8 cellular contexts compared by ENCODE assay signal in the genomic region with DNA sequence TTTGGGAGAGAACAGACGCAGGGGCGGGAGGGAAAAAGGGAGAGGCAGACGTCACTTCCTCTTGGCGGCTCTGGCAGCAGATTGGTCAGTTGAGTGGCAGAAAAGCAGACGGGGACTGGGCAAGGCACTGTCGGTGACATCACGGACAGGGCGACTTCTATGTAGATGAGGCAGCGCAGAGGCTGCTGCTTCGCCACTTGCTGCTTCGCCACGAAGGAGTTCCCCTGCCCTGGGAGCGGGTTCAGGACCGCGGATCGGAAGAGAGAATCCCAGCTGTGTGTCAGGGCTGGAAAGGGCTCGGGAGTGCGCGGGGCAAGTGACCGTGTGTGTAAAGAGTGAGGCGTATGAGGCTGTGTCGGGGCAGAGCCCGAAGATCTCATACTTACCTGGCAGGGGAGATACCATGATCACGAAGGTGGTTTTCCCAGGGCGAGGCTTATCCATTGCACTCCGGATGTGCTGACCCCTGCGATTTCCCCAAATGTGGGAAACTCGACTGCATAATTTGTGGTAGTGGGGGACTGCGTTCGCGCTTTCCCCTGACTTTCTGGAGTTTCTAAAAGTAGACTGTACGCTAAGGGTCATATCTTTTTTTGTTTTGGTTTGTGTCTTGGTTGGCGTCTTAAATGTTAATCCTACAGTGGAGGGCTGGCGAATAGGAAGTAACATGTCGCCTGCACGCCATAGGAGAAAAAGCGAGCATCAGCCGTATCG. TPM values are rescaled to one million over a fixed set of nuclear protein-coding genes. Genes with fewer than 3 reads are reported as not detected.
A peak's percentile ranks its signal among the peaks of the same experiment; 100 is the strongest.
DNase-seq lines count a peak whose midpoint lies in the region; ATAC-seq and TF ChIP-seq lines count a peak whose summit lies in the region.
"Not testable (repeated sequence)": the region's sequence is repeated elsewhere in the genome, so short reads cannot be mapped to it uniquely, and the experiment has no call there.

A gene (plus strand): TSS at position 379 of the 714 bp plus-strand sequence.

- peak in 2 of 4 donors; percentile 73 to 90 for TF ChIP-seq POLR2A in upper lobe of left lung (IDR thresholded peaks at IDR 0.05)

- H3K4me1 ChIP-seq in upper lobe of left lung, result peaks cover 6 to 12% (median 7%) of the 10 kb centered on the region in 4 donors

- H3K36me3 Mint-ChIP-seq in T-helper 17 cell (ENCODE audit: low read depth), result not testable (repeated sequence)

- TF ChIP-seq EP300 in upper lobe of left lung (IDR thresholded peaks at IDR 0.05), result not testable (repeated sequence)

- ATAC-seq in GM18502 (IDR thresholded peaks at IDR 0.05; ENCODE audit: poor library complexity, unreplicated experiment) (peak; percentile 97), HG02970 (IDR thresholded peaks at IDR 0.05; ENCODE audit: low FRiP score, unreplicated experiment) (peak; percentile 99), T-helper 17 cell (peak; percentile 99), left cardiac atrium (peak; percentile 100), upper lobe of left lung (ENCODE audit: low FRiP score in 2 of 2) (peak; percentile 100)

- peaks cover 33% of the 10 kb centered on the region for H3K4me1 Mint-ChIP-seq in T-helper 17 cell

- H3K27ac ChIP-seq in upper lobe of left lung, result peak within 1 kb of the TSS; percentile 85 to 93 (median 90)

- intact Hi-C loops in left cardiac atrium (cut with DNase I); posterior vena cava (cut with DNase I): not testable (repeated sequence)

- not testable (repeated sequence) for H3K27me3 Mint-ChIP-seq in T-helper 17 cell

- not testable (repeated sequence) for H3K9me3 ChIP-seq in T-helper 17 cell (ENCODE audit: control insufficient read depth, low read length, poor library complexity, severe bottlenecking); upper lobe of left lung

- peak; percentile 83 for DNase-seq in NCI-H187 treated with DMSO at 0.1 percent for 48 hours (lab: John Stamatoyannopoulos, UW)
- peak; percentile 56 to 83 (median 65) for DNase-seq in T-helper 17 cell
- peak in 53 of 56 donors; percentile 12 to 98 (median 85) for DNase-seq in amygdala (lab: John Stamatoyannopoulos, UW)
- DNase-seq in left cardiac atrium, result peak; percentile 67
- peak; percentile 96 for DNase-seq in posterior vena cava (ENCODE audit: low spot score)
- peak in 1 of 2 donors; percentile 96 for DNase-seq in upper lobe of left lung

- not testable (repeated sequence) for H3K36me3 ChIP-seq in upper lobe of left lung

- WGBS in upper lobe of left lung, 2 donors, result 1% methylated on average over 12 to 30 of the region's 39 CpGs

- peak within 1 kb of the TSS in 3 of 4 donors; percentile 34 to 43 (median 42) for H3K4me3 ChIP-seq in upper lobe of left lung

- H3K27ac Mint-ChIP-seq in T-helper 17 cell, result peak within 1 kb of the TSS; percentile 98

- H3K27me3 ChIP-seq in upper lobe of left lung, result not testable (repeated sequence)

- H3K4me3 Mint-ChIP-seq in T-helper 17 cell, result peak within 1 kb of the TSS; percentile 69

- TF ChIP-seq CTCF in upper lobe of left lung (IDR thresholded peaks at IDR 0.05), result not testable (repeated sequence)

RNA-seq across cellular contexts. Expression of the gene that starts here (rescaled TPM):
- total RNA-seq in T-helper 17 cell (1,000 to 10,000 TPM; 3,182 to 3,922 TPM), left cardiac atrium (over 10,000 TPM in 1 of 2 donors, 1,000 to 10,000 TPM in 1; 5,988 to 15,401 TPM), posterior vena cava (over 10,000 TPM; 12,584 to 18,986 TPM), upper lobe of left lung (over 10,000 TPM in 1 of 6 donors, 1,000 to 10,000 TPM in 2, under 1 TPM in 3; under 0.01 to 14,413 (median 1,360) TPM)
